Comparison of ENCODE assay signal across 13 cellular contexts in genomic region chr12:107400686-107401447, GRCh38.
DNase-seq lines count a peak whose midpoint lies in the region; ATAC-seq and TF ChIP-seq lines count a peak whose summit lies in the region.
"Had no signal": no experiment of that assay in that cellular context is flagged by ENCODE, and none has a peak within 500 bp of the region (broad histone marks: within the 10 kb centered on the region; RNA-seq: fewer than 3 reads in every experiment).

No MANE protein-coding gene starts in this region.

- H3K4me3 ChIP-seq in colonic mucosa: no peak overlapping the region
- H3K4me3 ChIP-seq: Peyer's patch, thyroid gland had no signal

- no peaks in the 10 kb centered on the region for H3K36me3 ChIP-seq in colonic mucosa
- H3K36me3 ChIP-seq: Peyer's patch, thyroid gland had no signal

- intact Hi-C loops in colonic mucosa (cut with DNase I) (loop anchor here (5.0 kb wide), 1 partner anchor 269 kb away; no protein-coding TSS in a partner anchor), left colon (cut with DNase I, micrococcal nuclease) (no loop called here)

- DNase-seq in stimulated activated naive CD8-positive, alpha-beta T cell treated with anti-CD3 and anti-CD28 coated beads, Interleukin-15, amount 100 ng/mL, for 72 hours: peak in 1 of 2 donors; percentile 44
- DNase-seq in stimulated activated naive CD8-positive, alpha-beta T cell treated with anti-CD3 and anti-CD28 coated beads, Interleukin-15, Interleukin-2, amounts not matched to agents 100 U/mL and 50 U/mL, for 24 hours: no peak
- DNase-seq in NCI-H748 treated with DMSO at 0.1 percent for 48 hours (lab: John Stamatoyannopoulos, UW): peak; percentile 47
- DNase-seq in fibroblast of gingiva (ENCODE audit: low read depth): peak; percentile 40
- no peak for DNase-seq in colonic mucosa
- no peak for DNase-seq in HPDE6-E6E7 (ENCODE audit: extremely low spot score)
- DNase-seq in left colon: no peak
- DNase-seq: activated CD4-positive, alpha-beta T cell treated with anti-CD3 and anti-CD28 coated beads for 48 hours; DMS53; Peyer's patch; stimulated activated CD4-positive, alpha-beta T cell treated with anti-CD3 and anti-CD28 coated beads, Interleukin-2, amount 100 ng/mL, for 24 hours; thyroid gland had no signal

- H3K9me3 ChIP-seq in colonic mucosa: no peaks in the 10 kb centered on the region
- H3K9me3 ChIP-seq: Peyer's patch, thyroid gland had no signal

- peaks cover 80% of the 10 kb centered on the region for H3K4me1 Mint-ChIP-seq in stimulated activated naive CD8-positive, alpha-beta T cell treated with anti-CD3 and anti-CD28 coated beads, Interleukin-15, amount 100 ng/mL, for 72 hours

- peak overlapping the region in 1 of 2 donors; percentile 48 for H3K27ac Mint-ChIP-seq in stimulated activated naive CD8-positive, alpha-beta T cell treated with anti-CD3 and anti-CD28 coated beads, Interleukin-15, amount 100 ng/mL, for 72 hours

- H3K9ac ChIP-seq in colonic mucosa (ENCODE audit: low read depth in 2 of 2, low read length in 2 of 2): no peak overlapping the region

- H3K4me3 Mint-ChIP-seq in stimulated activated naive CD8-positive, alpha-beta T cell treated with anti-CD3 and anti-CD28 coated beads, Interleukin-15, amount 100 ng/mL, for 72 hours: peak overlapping the region in 1 of 2 donors; percentile 21

- H3K4me1 ChIP-seq in colonic mucosa: no peaks in the 10 kb centered on the region

- no peaks in the 10 kb centered on the region for H3K27me3 ChIP-seq in colonic mucosa
- H3K27me3 ChIP-seq: Peyer's patch, thyroid gland had no signal

- TF ChIP-seq CTCF in colonic mucosa (IDR thresholded peaks at IDR 0.05): no peak

- no peaks in the 10 kb centered on the region for H3K9me3 Mint-ChIP-seq in stimulated activated naive CD8-positive, alpha-beta T cell treated with anti-CD3 and anti-CD28 coated beads, Interleukin-15, amount 100 ng/mL, for 72 hours

- no peaks in the 10 kb centered on the region for H3K27me3 Mint-ChIP-seq in stimulated activated naive CD8-positive, alpha-beta T cell treated with anti-CD3 and anti-CD28 coated beads, Interleukin-15, amount 100 ng/mL, for 72 hours

- ATAC-seq in stimulated activated naive CD8-positive, alpha-beta T cell treated with anti-CD3 and anti-CD28 coated beads, Interleukin-15, amount 100 ng/mL, for 72 hours: peak; percentile 75
- no peak for ATAC-seq in stimulated activated naive CD8-positive, alpha-beta T cell treated with anti-CD3 and anti-CD28 coated beads, Interleukin-15, Interleukin-2, amounts not matched to agents 100 U/mL and 50 U/mL, for 24 hours
- ATAC-seq in HG02870 (IDR thresholded peaks at IDR 0.05; ENCODE audit: unreplicated experiment) (no peak), left colon (no peak)

- H3K27ac ChIP-seq in colonic mucosa: no peak overlapping the region
- H3K27ac ChIP-seq: Peyer's patch, thyroid gland had no signal

Comparison
In these comparisons a context has a peak if more than half of its experiments do, and no peak if none do; other contexts are left out.
1. DNase-seq: peak in NCI-H748 treated with DMSO at 0.1 percent for 48 hours (single experiment) and fibroblast of gingiva (single experiment); none in stimulated activated naive CD8-positive, alpha-beta T cell treated with anti-CD3 and anti-CD28 coated beads, Interleukin-15, Interleukin-2, amounts not matched to agents 100 U/mL and 50 U/mL, for 24 hours (single experiment), colonic mucosa (single experiment), HPDE6-E6E7 (single experiment) and left colon (0 of 2).